ENCODE assay signal across 10 cellular contexts in the genomic region with DNA sequence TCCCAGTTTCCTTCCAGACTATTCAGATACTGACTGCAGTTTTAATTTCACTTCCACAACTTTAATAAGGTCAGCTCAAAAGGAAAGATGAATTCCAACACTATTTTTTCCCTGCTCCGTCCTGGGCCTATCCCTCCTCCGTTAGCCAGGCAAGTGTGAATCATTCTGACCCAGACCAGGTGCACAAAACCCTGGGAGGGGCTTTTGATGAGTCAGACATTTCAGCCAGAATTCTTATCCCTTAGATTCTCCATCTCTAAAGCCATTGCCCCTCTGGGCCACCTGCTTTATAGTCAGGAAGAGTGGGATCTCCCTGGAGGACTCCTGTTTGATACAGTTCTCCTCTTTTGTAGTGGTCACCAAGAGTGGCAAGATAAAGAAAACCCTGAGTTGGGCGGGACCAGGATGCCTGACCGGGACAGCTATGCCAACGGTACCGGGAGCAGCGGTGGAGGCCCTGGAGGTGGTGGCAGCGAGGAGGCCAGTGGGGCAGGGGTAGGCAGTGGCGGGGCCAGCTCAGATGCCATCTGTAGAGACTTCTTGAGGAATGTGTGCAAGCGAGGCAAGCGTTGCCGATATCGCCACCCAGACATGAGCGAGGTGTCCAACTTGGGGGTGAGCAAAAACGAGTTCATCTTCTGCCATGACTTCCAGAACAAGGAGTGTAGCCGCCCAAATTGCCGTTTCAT. TPM values are rescaled to one million over a fixed set of nuclear protein-coding genes. Genes with fewer than 3 reads are reported as not detected.
DNase-seq lines count a peak whose midpoint lies in the region; ATAC-seq and TF ChIP-seq lines count a peak whose summit lies in the region.
"Had no signal": no experiment of that assay in that cellular context is flagged by ENCODE, and none has a peak within 500 bp of the region (broad histone marks: within the 10 kb centered on the region; RNA-seq: fewer than 3 reads in every experiment).

No MANE protein-coding gene starts in this region.

- no peaks in the 10 kb centered on the region for H3K27me3 ChIP-seq in KMS-11 (ENCODE audit: insufficient read depth, low read depth)
- H3K27me3 ChIP-seq in colonic mucosa = no peaks in the 10 kb centered on the region
- H3K27me3 ChIP-seq in HAP-1 (ENCODE audit: low read depth) = no peaks in the 10 kb centered on the region
- H3K27me3 ChIP-seq in H7 (ENCODE audit: control insufficient read depth, insufficient read depth, low read length) = no peaks in the 10 kb centered on the region

- DNase-seq in colonic mucosa (no peak), HAP-1 (ENCODE audit: low spot score in 2 of 2) (no peak), NOMO-1 treated with DMSO at 0.1 percent for 48 hours (lab: John Stamatoyannopoulos, UW; ENCODE audit: unreplicated experiment) (no peak), H7 (no peak)
- DNase-seq: activated effector memory CD4-positive, alpha-beta T cell treated with anti-CD3 and anti-CD28 coated beads, Interleukin-2, amount 50 U/mL, for 16 hours; T-helper 2 cell had no signal

- peaks cover 4% of the 10 kb centered on the region; the same call in 1 of the 2 replicates for H3K36me3 ChIP-seq in KMS-11 (ENCODE audit: insufficient read depth)
- H3K36me3 ChIP-seq in colonic mucosa = no peaks in the 10 kb centered on the region
- H3K36me3 ChIP-seq in HAP-1 (replicated peaks) = peaks cover 25% of the 10 kb centered on the region
- peaks cover 13% of the 10 kb centered on the region for H3K36me3 ChIP-seq in H7 (replicated peaks; ENCODE audit: control insufficient read depth, insufficient read depth, low read length)

- no peak for ATAC-seq in HG02970 (IDR thresholded peaks at IDR 0.05; ENCODE audit: low FRiP score, unreplicated experiment)

- peak overlapping the region; percentile 32 to 95 (median 44) for H3K4me3 Mint-ChIP-seq in nephron

- no peaks in the 10 kb centered on the region for H3K9me3 Mint-ChIP-seq in nephron

- H3K9ac ChIP-seq in KMS-11 (no peak overlapping the region), colonic mucosa (ENCODE audit: low read depth in 2 of 2, low read length in 2 of 2) (peak overlapping the region in 1 of 2 donors; percentile 100)

- H3K27ac Mint-ChIP-seq in nephron = peak overlapping the region; percentile 95 to 99 (median 97)

- H3K4me1 Mint-ChIP-seq in nephron = peaks cover 48% of the 10 kb centered on the region

- no peaks in the 10 kb centered on the region for H4K20me1 ChIP-seq in KMS-11 (ENCODE audit: insufficient read depth)

- in situ Hi-C loops in HAP-1 (cut with MboI; ENCODE audit: low sequenced_read_pairs) = loop anchor here (25.0 kb wide), 1 partner anchor 1833 kb away; the partner anchor contains the start of genes CBX5 and HNRNPA1

- H3K27ac ChIP-seq in 22Rv1 (peak overlapping the region; percentile 99), KMS-11 (no peak overlapping the region), colonic mucosa (peak overlapping the region; percentile 42)

- H3K9me3 ChIP-seq in colonic mucosa (no peaks in the 10 kb centered on the region), HAP-1 (no peaks in the 10 kb centered on the region)

- no peaks in the 10 kb centered on the region for H3K27me3 Mint-ChIP-seq in nephron (ENCODE audit: low read depth)

- no peak overlapping the region for H3K4me3 ChIP-seq in KMS-11 (IDR thresholded peaks at IDR 0.05; ENCODE audit: insufficient read depth, low read depth, low read length)
- H3K4me3 ChIP-seq in colonic mucosa = no peak overlapping the region
- H3K4me3 ChIP-seq in HAP-1 = no peak overlapping the region
- no peak overlapping the region for H3K4me3 ChIP-seq in H7 (ENCODE audit: insufficient read depth, low read depth, low read length)

- peaks cover 15% of the 10 kb centered on the region for H3K79me2 ChIP-seq in KMS-11 (ENCODE audit: insufficient read depth, low read depth)

- TF ChIP-seq CTCF in 22Rv1 (IDR thresholded peaks at IDR 0.05) = no peak
- no peak for TF ChIP-seq CTCF in KMS-11 (conservative IDR thresholded peaks at IDR 0.05; ENCODE audit: low read depth, low read length)
- TF ChIP-seq CTCF in colonic mucosa (IDR thresholded peaks at IDR 0.05) = no peak
- no peak for TF ChIP-seq CTCF in nephron (IDR thresholded peaks at IDR 0.05; ENCODE audit: unreplicated experiment in 3 of 3)

- H3K4me1 ChIP-seq in KMS-11 (ENCODE audit: low read depth, poor library complexity, severe bottlenecking) (peaks cover 23% of the 10 kb centered on the region), colonic mucosa (peaks cover 8% of the 10 kb centered on the region), HAP-1 (peaks cover 12% of the 10 kb centered on the region)

- H3K4me2 ChIP-seq in KMS-11 = peak overlapping the region; percentile 79; the same call in 1 of the 2 replicates

- intact Hi-C loops in colonic mucosa (cut with DNase I) = no loop called here

- H3K36me3 Mint-ChIP-seq in nephron (ENCODE audit: low read depth) = peaks cover 17% of the 10 kb centered on the region

- peak overlapping the region; percentile 54; the same call in 1 of the 2 replicates for H2AFZ ChIP-seq in KMS-11 (ENCODE audit: low read depth)

RNA-seq across cellular contexts. Expression of gene ZC3H10, which starts 2.2 kb away (rescaled TPM):
- 1 to 10 TPM; 3.5 to 6.1 TPM for total RNA-seq in colonic mucosa
- 8.2 and 11.3 TPM in 2 replicates for total RNA-seq in H7 (2014; rRNA removed; shearing (Covaris generic))

RNA-seq across cellular contexts. Expression of gene RPL41, which starts 3.9 kb away (rescaled TPM):
- 1,000 to 10,000 TPM; 3,248 to 3,669 TPM for total RNA-seq in colonic mucosa
- total RNA-seq in H7 (2014; rRNA removed; shearing (Covaris generic)) = 3,839 and 4,060 TPM in 2 replicates

RNA-seq across cellular contexts. Expression of gene ESYT1, which starts 7.8 kb away (rescaled TPM):
- total RNA-seq in colonic mucosa = 10 to 100 TPM; 63.9 to 72.8 TPM
- total RNA-seq in H7 (2014; rRNA removed; shearing (Covaris generic)) = 120 and 127 TPM in 2 replicates

RNA-seq across cellular contexts. Expression of gene PA2G4, which starts 15.9 kb away (rescaled TPM):
- total RNA-seq in colonic mucosa = 100 to 1,000 TPM in 1 of 2 donors, 10 to 100 TPM in 1; 69.6 to 155 TPM
- total RNA-seq in H7 (2014; rRNA removed; shearing (Covaris generic)) = 273 and 282 TPM in 2 replicates

RNA-seq across cellular contexts. Expression of gene MYL6B, which starts 32.1 kb away (rescaled TPM):
- 10 to 100 TPM; 18.6 to 19.1 TPM for total RNA-seq in colonic mucosa
- 118 and 129 TPM in 2 replicates for total RNA-seq in H7 (2014; rRNA removed; shearing (Covaris generic))
